16 cellular contexts compared by ENCODE assay signal in the genomic region with DNA sequence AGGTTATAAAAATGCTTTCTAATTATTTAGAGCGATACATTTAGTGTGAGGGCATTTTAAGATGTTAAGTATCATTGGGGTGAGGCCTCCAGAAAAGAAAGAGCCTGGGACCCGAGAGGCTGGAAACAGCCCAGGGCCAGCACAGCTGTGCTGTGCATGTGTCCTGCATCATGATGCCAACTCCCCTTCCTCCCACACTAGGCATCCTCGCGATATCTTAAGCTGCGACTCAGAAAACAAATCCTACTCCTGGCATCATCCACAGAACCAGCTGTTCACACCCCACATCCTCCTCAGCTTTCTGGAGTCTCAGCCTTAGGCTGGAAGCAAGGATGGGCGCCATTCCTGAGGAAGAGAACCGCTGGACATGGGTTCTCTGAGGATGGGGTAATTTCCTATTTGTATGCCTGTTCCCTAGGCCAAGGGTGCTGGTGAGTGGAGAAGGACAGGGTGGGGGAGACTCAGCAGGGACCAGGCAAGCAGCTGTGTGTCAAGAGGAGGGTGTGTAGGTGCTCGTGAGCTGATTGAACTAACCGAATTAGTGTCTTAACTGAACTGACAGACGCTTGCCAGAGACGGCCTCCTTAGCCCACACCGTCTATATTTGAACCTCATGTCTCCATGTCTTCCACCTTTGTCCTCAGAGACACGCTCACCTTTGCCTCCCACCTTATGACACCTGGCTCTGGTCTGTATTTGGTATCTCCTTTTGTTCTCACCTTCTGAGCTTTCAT. TPM values are rescaled to one million over a fixed set of nuclear protein-coding genes. Genes with fewer than 3 reads are reported as not detected.
A peak's percentile ranks its signal among the peaks of the same experiment; 100 is the strongest.
DNase-seq lines count a peak whose midpoint lies in the region; ATAC-seq and TF ChIP-seq lines count a peak whose summit lies in the region.
"Had no signal": no experiment of that assay in that cellular context is flagged by ENCODE, and none has a peak within 500 bp of the region (broad histone marks: within the 10 kb centered on the region; RNA-seq: fewer than 3 reads in every experiment).

No MANE protein-coding gene starts in this region.

- no peak overlapping the region for H3K4me2 ChIP-seq in PC-3 (ENCODE audit: low read length)

- H3K4me1 Mint-ChIP-seq in nephron: peaks cover 60% of the 10 kb centered on the region

- H3K36me3 ChIP-seq in PC-3 (ENCODE audit: low read depth, low read length) (peaks cover 10% of the 10 kb centered on the region; the same call in 1 of the 2 replicates), H7 (replicated peaks; ENCODE audit: control insufficient read depth, insufficient read depth, low read length) (peaks cover 2% of the 10 kb centered on the region)

- TF ChIP-seq CTCF in PC-3 (conservative IDR thresholded peaks at IDR 0.05; ENCODE audit: low read depth, low read length) (no peak), foreskin fibroblast (IDR thresholded peaks at IDR 0.05; ENCODE audit: low read depth, low read length) (no peak), nephron (IDR thresholded peaks at IDR 0.05; ENCODE audit: unreplicated experiment in 3 of 3) (no peak)

- H3K9me2 ChIP-seq in PC-3 (replicated peaks; ENCODE audit: low read length): no peaks in the 10 kb centered on the region

- no peak overlapping the region for H3K4me3 Mint-ChIP-seq in nephron
- H3K4me3 Mint-ChIP-seq: activated naive CD8-positive, alpha-beta T cell treated with anti-CD3 and anti-CD28 coated beads, Interleukin-2, amount 50 U/mL, for 24 hours had no signal

- no TSS peak for BruUV-seq in PC-3 (replicated peaks; lab: Mats Ljungman, UMichigan)

- H3K9me3 Mint-ChIP-seq in nephron: no peaks in the 10 kb centered on the region
- H3K9me3 Mint-ChIP-seq: activated naive CD8-positive, alpha-beta T cell treated with anti-CD3 and anti-CD28 coated beads, Interleukin-2, amount 50 U/mL, for 24 hours had no signal

- POLR2A ChIA-PET in PC-3 (lab: Charles Lee; ENCODE audit: unreplicated experiment): interaction anchor here (0.7 kb wide), 1 partner anchor 370 kb away, joined by 3 read pairs; no protein-coding TSS in a partner anchor

- intact Hi-C loops in PC-3 (cut with micrococcal nuclease): no loop called here

- no peaks in the 10 kb centered on the region for H3K27me3 ChIP-seq in PC-3 (ENCODE audit: low read length)
- no peaks in the 10 kb centered on the region for H3K27me3 ChIP-seq in H7 (ENCODE audit: control insufficient read depth, insufficient read depth, low read length)
- H3K27me3 ChIP-seq: stomach had no signal

- ATAC-seq in PC-3 (peak; percentile 9; the same call in 1 of the 2 replicates), GM18861 (IDR thresholded peaks at IDR 0.05; ENCODE audit: unreplicated experiment) (no peak)
- ATAC-seq: activated naive CD8-positive, alpha-beta T cell treated with anti-CD3 and anti-CD28 coated beads, Interleukin-2, amount 50 U/mL, for 24 hours had no signal

- no peaks in the 10 kb centered on the region for H3F3A ChIP-seq in PC-3 (ENCODE audit: low read length, unreplicated experiment)

- no peaks in the 10 kb centered on the region; the same call in 1 of the 2 replicates for H3K4me1 ChIP-seq in PC-3 (ENCODE audit: insufficient read depth, low read length)

- no peaks in the 10 kb centered on the region for H3K9me3 ChIP-seq in PC-3 (ENCODE audit: low read length)
- H3K9me3 ChIP-seq: stomach had no signal

- no peak overlapping the region for H3K9ac ChIP-seq in PC-3 (ENCODE audit: low read length)

- peaks cover 19% of the 10 kb centered on the region for H3K36me3 Mint-ChIP-seq in nephron (ENCODE audit: low read depth)

- no peaks in the 10 kb centered on the region for H3K79me2 ChIP-seq in PC-3 (ENCODE audit: low read length)

- H4K20me1 ChIP-seq in PC-3 (ENCODE audit: low read length): no peaks in the 10 kb centered on the region

- CTCF ChIA-PET in PC-3 (lab: Charles Lee): no interaction called here

- no peak overlapping the region for H2AFZ ChIP-seq in PC-3 (ENCODE audit: low read length)

- peak overlapping the region; percentile 14 to 79 (median 65) for H3K27ac Mint-ChIP-seq in nephron
- H3K27ac Mint-ChIP-seq: activated naive CD8-positive, alpha-beta T cell treated with anti-CD3 and anti-CD28 coated beads, Interleukin-2, amount 50 U/mL, for 24 hours had no signal

- DNase-seq in AG08396 (ENCODE audit: low spot score) (peak; percentile 41), PC-3 (no peak), foreskin fibroblast (peak; percentile 13 to 50), H7 (no peak)
- no peak for DNase-seq in effector CD4-positive, alpha-beta T cell
- no peak for DNase-seq in activated CD8-positive, alpha-beta memory T cell treated with anti-CD3 and anti-CD28 coated beads for 24 hours
- DNase-seq: activated naive CD8-positive, alpha-beta T cell treated with anti-CD3 and anti-CD28 coated beads, Interleukin-2, amount 50 U/mL, for 24 hours; dermis blood vessel endothelial cell; DMS153; NCI-H187; stomach; T-helper 1 cell had no signal

- no peak overlapping the region for H3K27ac ChIP-seq in PC-3 (ENCODE audit: low read length)
- H3K27ac ChIP-seq: skin epidermis, stomach had no signal

- H3K4me3 ChIP-seq in PC-3 (ENCODE audit: low read length) (no peak overlapping the region), foreskin fibroblast (ENCODE audit: low read depth in 1 of 2, low read length in 2 of 2) (no peak overlapping the region), H7 (ENCODE audit: insufficient read depth, low read depth, low read length) (no peak overlapping the region)
- H3K4me3 ChIP-seq: skin epidermis, stomach had no signal

- H3K27me3 Mint-ChIP-seq in nephron (ENCODE audit: low read depth): no peaks in the 10 kb centered on the region
- H3K27me3 Mint-ChIP-seq: activated naive CD8-positive, alpha-beta T cell treated with anti-CD3 and anti-CD28 coated beads, Interleukin-2, amount 50 U/mL, for 24 hours had no signal

RNA-seq across cellular contexts. Expression of gene MCRS1, which starts 15.6 kb away (rescaled TPM):
- total RNA-seq in PC-3 (2014; rRNA removed): 86.8 and 95.8 TPM in 2 replicates
- total RNA-seq in H7 (2014; rRNA removed; shearing (Covaris generic)): 113 and 124 TPM in 2 replicates

RNA-seq across cellular contexts. Expression of gene FAM186B, which starts 21.9 kb away (rescaled TPM):
- 0.80 and 1.1 TPM in 2 replicates for total RNA-seq in PC-3 (2014; rRNA removed)
- total RNA-seq in H7 (2014; rRNA removed; shearing (Covaris generic)): 0.11 and 0.21 TPM in 2 replicates

RNA-seq across cellular contexts. Expression of gene PRPF40B, which starts 39.8 kb away (rescaled TPM):
- 16.2 and 17.7 TPM in 2 replicates for total RNA-seq in PC-3 (2014; rRNA removed)
- total RNA-seq in H7 (2014; rRNA removed; shearing (Covaris generic)): 22.9 and 28.9 TPM in 2 replicates

RNA-seq across cellular contexts. Expression of gene KCNH3, which starts 44.7 kb away (rescaled TPM):
- total RNA-seq in PC-3 (2014; rRNA removed): 0.07 and 0.12 TPM in 2 replicates
- 0.97 TPM in 1 of 2 replicates, not detected in the other for total RNA-seq in H7 (2014; rRNA removed; shearing (Covaris generic))
- total RNA-seq: dermis blood vessel endothelial cell, glomerular endothelial cell had no signal

Comparison
In these comparisons a context has a peak if more than half of its experiments do, and no peak if none do; other contexts are left out.
1. DNase-seq: peak in AG08396 (single experiment) and foreskin fibroblast (2 of 2); none in PC-3 (single experiment), H7 (single experiment), effector CD4-positive, alpha-beta T cell (single experiment) and activated CD8-positive, alpha-beta memory T cell treated with anti-CD3 and anti-CD28 coated beads for 24 hours (single experiment).